Comparison of ENCODE assay signal across 10 cellular contexts in the genomic region with DNA sequence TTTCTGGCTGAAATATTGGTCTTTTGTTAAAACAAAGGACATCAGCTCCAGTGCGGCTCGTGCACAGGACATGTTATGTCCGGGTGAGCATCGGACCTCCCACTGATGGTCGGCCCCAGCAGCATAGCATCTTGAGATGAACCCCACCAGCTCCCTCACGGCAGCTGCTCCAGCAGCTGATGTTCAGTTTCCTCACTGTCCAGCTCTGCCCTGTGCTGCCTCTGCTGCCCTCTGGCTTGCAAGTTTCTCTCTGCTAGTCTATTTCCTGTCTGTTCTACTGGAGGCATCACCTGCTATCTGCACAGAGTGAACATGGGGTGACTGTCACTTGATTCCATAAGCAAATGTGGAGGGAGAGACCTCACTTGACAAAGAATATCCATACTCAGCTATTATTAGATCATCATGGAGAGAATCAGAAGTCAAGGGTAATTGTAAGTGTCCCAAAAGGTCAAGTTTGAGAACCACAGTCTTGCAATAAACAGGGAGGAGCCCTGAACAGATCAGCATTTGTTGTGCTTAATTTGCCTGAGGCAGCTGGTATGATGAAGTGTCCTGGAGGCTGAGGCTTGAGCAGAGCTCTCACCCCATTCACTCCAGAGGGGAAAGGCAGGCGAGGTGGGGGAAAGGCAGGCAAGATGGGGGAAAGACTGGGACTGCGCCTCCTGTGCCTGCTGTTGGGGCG.
A peak's percentile ranks its signal among the peaks of the same experiment; 100 is the strongest.
DNase-seq lines count a peak whose midpoint lies in the region; ATAC-seq and TF ChIP-seq lines count a peak whose summit lies in the region.
"Had no signal": no experiment of that assay in that cellular context is flagged by ENCODE, and none has a peak within 500 bp of the region (broad histone marks: within the 10 kb centered on the region; RNA-seq: fewer than 3 reads in every experiment).

No MANE protein-coding gene starts in this region.

- H3K27me3 Mint-ChIP-seq in MCF 10A (ENCODE audit: insufficient read depth, unreplicated experiment) = no peaks in the 10 kb centered on the region
- peaks cover 5% of the 10 kb centered on the region for H3K27me3 Mint-ChIP-seq in WTC11 (ENCODE audit: low read depth)
- H3K27me3 Mint-ChIP-seq: activated CD4-positive, alpha-beta T cell treated with anti-CD3 and anti-CD28 coated beads, Interleukin-2, amount 10 ng/mL, durations not matched to agents 7 days and 5 days had no signal

- DNase-seq in MCF 10A (ENCODE audit: unreplicated experiment) = peak; percentile 47
- DNase-seq in breast epithelium (ENCODE audit: low spot score in 2 of 2) = no peak
- no peak for DNase-seq in WTC11 (ENCODE audit: low spot score)
- peak in 27 of 51 donors; percentile 9 to 84 (median 47) for DNase-seq in hypothalamus (lab: John Stamatoyannopoulos, UW)
- no peak for DNase-seq in upper lobe of right lung
- DNase-seq in D341Med (ENCODE audit: low spot score) = no peak
- no peak for DNase-seq in left lobe of liver (ENCODE audit: low spot score)
- DNase-seq: activated CD4-positive, alpha-beta T cell treated with anti-CD3 and anti-CD28 coated beads, Interleukin-2, amount 10 ng/mL, durations not matched to agents 7 days and 5 days had no signal

- H3K9me3 Mint-ChIP-seq in MCF 10A (ENCODE audit: unreplicated experiment) = no peaks in the 10 kb centered on the region
- H3K9me3 Mint-ChIP-seq in WTC11 = peaks cover 5% of the 10 kb centered on the region

- POLR2A ChIA-PET in MCF 10A (lab: Yijun Ruan, JAX) = interaction anchor here (0.7 kb wide), 1 partner anchor 22 kb away, joined by 3 read pairs; no protein-coding TSS in a partner anchor
- POLR2A ChIA-PET in WTC11 (lab: Charles Lee) = no interaction called here

- CTCF ChIA-PET in MCF 10A (lab: Yijun Ruan, JAX) = interaction anchor here (0.7 to 3.2 kb wide), 12 partner anchors 8 to 915 kb away, joined by 3 to 20 read pairs (median 4); no protein-coding TSS in a partner anchor
- CTCF ChIA-PET in WTC11 (lab: Charles Lee) = interaction anchor here (0.9 to 1.6 kb wide), 2 partner anchors 65 kb away, joined by 3 to 4 read pairs; no protein-coding TSS in a partner anchor

- H3K4me1 ChIP-seq in breast epithelium (no peaks in the 10 kb centered on the region), upper lobe of right lung (no peaks in the 10 kb centered on the region)

- H3K27ac Mint-ChIP-seq in MCF 10A (ENCODE audit: low read depth, unreplicated experiment) (no peak overlapping the region), WTC11 (no peak overlapping the region)
- H3K27ac Mint-ChIP-seq: activated CD4-positive, alpha-beta T cell treated with anti-CD3 and anti-CD28 coated beads, Interleukin-2, amount 10 ng/mL, durations not matched to agents 7 days and 5 days had no signal

- H3K36me3 ChIP-seq in breast epithelium (no peaks in the 10 kb centered on the region), upper lobe of right lung (no peaks in the 10 kb centered on the region)
- H3K36me3 ChIP-seq: BLaER1 treated with 17β-estradiol and CSF1 and Interleukin-3, amounts not matched to agents 10 nM and 100 nM had no signal

- ATAC-seq in WTC11 (peak; percentile 16; the same call in 1 of the 2 replicates), upper lobe of right lung (no peak), GM18517 (IDR thresholded peaks at IDR 0.05; ENCODE audit: unreplicated experiment) (no peak), left lobe of liver (no peak)

- H3K4me3 Mint-ChIP-seq in MCF 10A (ENCODE audit: unreplicated experiment) (no peak overlapping the region), WTC11 (no peak overlapping the region)
- H3K4me3 Mint-ChIP-seq: activated CD4-positive, alpha-beta T cell treated with anti-CD3 and anti-CD28 coated beads, Interleukin-2, amount 10 ng/mL, durations not matched to agents 7 days and 5 days had no signal

- peaks cover 13% of the 10 kb centered on the region for H3K4me1 Mint-ChIP-seq in MCF 10A (ENCODE audit: insufficient read depth, unreplicated experiment)
- peaks cover 3% of the 10 kb centered on the region for H3K4me1 Mint-ChIP-seq in WTC11
- H3K4me1 Mint-ChIP-seq: activated CD4-positive, alpha-beta T cell treated with anti-CD3 and anti-CD28 coated beads, Interleukin-2, amount 10 ng/mL, durations not matched to agents 7 days and 5 days had no signal

- H3K4me3 ChIP-seq in breast epithelium = no peak overlapping the region
- no peak overlapping the region for H3K4me3 ChIP-seq in upper lobe of right lung
- H3K4me3 ChIP-seq: BLaER1 treated with 17β-estradiol and CSF1 and Interleukin-3, amounts not matched to agents 10 nM and 100 nM had no signal

- BruUV-seq in MCF 10A (replicated peaks; lab: Mats Ljungman, UMichigan) = no TSS peak

- H3K27ac ChIP-seq in breast epithelium (peak overlapping the region in 1 of 2 donors; percentile 72), upper lobe of right lung (peak overlapping the region; percentile 38)
- H3K27ac ChIP-seq: BLaER1 treated with 17β-estradiol and CSF1 and Interleukin-3, amounts not matched to agents 10 nM and 100 nM had no signal

- H3K27me3 ChIP-seq in breast epithelium (no peaks in the 10 kb centered on the region), upper lobe of right lung (no peaks in the 10 kb centered on the region)
- H3K27me3 ChIP-seq: BLaER1 treated with 17β-estradiol and CSF1 and Interleukin-3, amounts not matched to agents 10 nM and 100 nM had no signal

- TF ChIP-seq CTCF in MCF 10A (IDR thresholded peaks at IDR 0.05; ENCODE audit: unreplicated experiment) (peak; percentile 27), breast epithelium (IDR thresholded peaks at IDR 0.05) (no peak), WTC11 (IDR thresholded peaks at IDR 0.05) (no peak), upper lobe of right lung (IDR thresholded peaks at IDR 0.05) (no peak)

- H3K9me3 ChIP-seq in breast epithelium (peaks cover 4 to 8% of the 10 kb centered on the region in 2 donors), upper lobe of right lung (no peaks in the 10 kb centered on the region)

- intact Hi-C loops in MCF 10A (cut with micrococcal nuclease) (loop anchor here (1.0 kb wide), 1 partner anchor 87 kb away; no protein-coding TSS in a partner anchor), breast epithelium (cut with DNase I; ENCODE audit: low total_unique reads) (no loop called here), upper lobe of right lung (cut with DNase I) (no loop called here)

- H3K36me3 Mint-ChIP-seq in MCF 10A (ENCODE audit: insufficient read depth, unreplicated experiment) (no peaks in the 10 kb centered on the region), WTC11 (peaks cover 6% of the 10 kb centered on the region)

- TF ChIP-seq POLR2A in breast epithelium (IDR thresholded peaks at IDR 0.05) = no peak

TF ChIP-seq in WTC11, 78 proteins besides CTCF, POLR2A, EP300 and RAD21 (continues in another document):
- TF ChIP-seq, protein P1, sequence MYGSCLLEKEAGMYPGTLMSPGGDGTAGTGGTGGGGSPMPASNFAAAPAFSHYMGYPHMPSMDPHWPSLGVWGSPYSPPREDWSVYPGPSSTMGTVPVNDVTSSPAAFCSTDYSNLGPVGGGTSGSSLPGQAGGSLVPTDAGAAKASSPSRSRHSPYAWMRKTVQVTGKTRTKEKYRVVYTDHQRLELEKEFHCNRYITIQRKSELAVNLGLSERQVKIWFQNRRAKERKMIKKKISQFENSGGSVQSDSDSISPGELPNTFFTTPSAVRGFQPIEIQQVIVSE (CRISPR knock-in tag; IDR thresholded peaks at IDR 0.05; ENCODE audit: borderline replicate concordance) = no peak
- TF ChIP-seq E2F5 (CRISPR knock-in tag; IDR thresholded peaks at IDR 0.05) = no peak
- TF ChIP-seq AFF4 (CRISPR knock-in tag; IDR thresholded peaks at IDR 0.05; ENCODE audit: borderline replicate concordance) = no peak
- TF ChIP-seq TCF7 (CRISPR knock-in tag; IDR thresholded peaks at IDR 0.05; ENCODE audit: low read depth) = no peak
- no peak for TF ChIP-seq ELF4 (CRISPR knock-in tag; IDR thresholded peaks at IDR 0.05; ENCODE audit: low read depth)
- no peak for TF ChIP-seq SMAD4 (CRISPR knock-in tag; IDR thresholded peaks at IDR 0.05)
- TF ChIP-seq GTF2I (CRISPR knock-in tag; conservative IDR thresholded peaks at IDR 0.05) = no peak
- TF ChIP-seq PRRX2 (CRISPR knock-in tag; IDR thresholded peaks at IDR 0.05) = no peak
- no peak for TF ChIP-seq FOXK1 (CRISPR knock-in tag; IDR thresholded peaks at IDR 0.05)

Comparison
In these comparisons a context has a peak if more than half of its experiments do, and no peak if none do; other contexts are left out.
1. DNase-seq: peak in MCF 10A (single experiment) and hypothalamus (27 of 51); none in breast epithelium (0 of 2), WTC11 (single experiment), upper lobe of right lung (single experiment), D341Med (single experiment) and left lobe of liver (single experiment).